ENCODE assay signal across 1 cellular context in the genomic region with DNA sequence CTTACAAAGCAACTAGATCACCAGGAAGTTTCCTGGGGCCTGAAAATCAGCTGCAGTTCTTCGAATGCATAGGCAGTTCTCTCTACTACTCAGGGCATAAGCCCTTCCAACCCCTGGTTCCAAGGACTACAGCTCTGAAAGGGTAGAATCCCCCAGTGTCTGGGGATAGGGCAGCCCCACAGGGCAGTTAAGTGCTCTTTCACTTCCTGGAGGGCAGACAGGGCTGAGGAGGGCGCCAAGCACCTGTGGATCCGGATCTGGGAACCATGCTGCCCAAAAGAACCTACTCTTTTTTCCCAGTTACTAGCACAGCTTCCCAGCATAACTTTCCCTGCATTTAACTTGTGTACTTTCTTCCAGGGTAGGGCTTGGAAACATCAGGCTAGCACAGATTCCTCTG.
TF ChIP-seq lines count a peak whose summit lies in the region.

No MANE protein-coding gene starts in this region.

TF ChIP-seq in HepG2, 621 proteins besides CTCF, POLR2A, EP300 and RAD21:
- TF ChIP-seq HOXA7 (CRISPR knock-in tag; IDR thresholded peaks at IDR 0.05) = no peak
- no peak for TF ChIP-seq ZNF260 (CRISPR knock-in tag; IDR thresholded peaks at IDR 0.05; ENCODE audit: borderline replicate concordance, low read depth)
- no peak for TF ChIP-seq ZSCAN31 (CRISPR knock-in tag; IDR thresholded peaks at IDR 0.05; ENCODE audit: low read depth)
- no peak for TF ChIP-seq SSRP1 (CRISPR knock-in tag; IDR thresholded peaks at IDR 0.05)
- TF ChIP-seq NFIB (CRISPR knock-in tag; IDR thresholded peaks at IDR 0.05; ENCODE audit: borderline replicate concordance) = no peak
- no peak for TF ChIP-seq ZNF335 (CRISPR knock-in tag; IDR thresholded peaks at IDR 0.05)
- no peak for TF ChIP-seq MAZ (IDR thresholded peaks at IDR 0.05; ENCODE audit: borderline replicate concordance, low read depth, low read length)
- TF ChIP-seq MAZ (CRISPR knock-in tag; IDR thresholded peaks at IDR 0.05; ENCODE audit: low read depth) = no peak
TF ChIP-seq in HepG2: peak in this region for 0.
